ENCODE assay signal across 18 cellular contexts in the genomic region with DNA sequence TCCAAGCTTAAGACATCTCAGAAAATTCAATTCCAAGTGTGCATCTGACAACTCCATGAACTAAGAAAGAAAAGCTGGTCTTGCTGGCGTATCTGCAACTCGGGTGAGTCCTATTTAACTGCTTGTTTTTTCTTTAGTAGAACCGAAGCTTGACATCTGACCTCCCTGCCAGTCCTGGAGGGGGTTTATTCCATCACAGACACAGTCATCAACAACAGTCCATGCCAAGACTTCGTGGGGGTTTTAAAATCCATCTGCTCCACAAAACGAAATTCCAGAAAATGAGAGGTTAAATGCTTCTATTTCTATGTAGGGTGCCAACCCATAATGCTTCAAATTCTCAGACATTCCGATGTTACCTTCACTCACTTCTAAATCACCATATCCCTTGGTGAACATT.
DNase-seq lines count a peak whose midpoint lies in the region; ATAC-seq and TF ChIP-seq lines count a peak whose summit lies in the region.
"Had no signal": no experiment of that assay in that cellular context is flagged by ENCODE, and none has a peak within 500 bp of the region (broad histone marks: within the 10 kb centered on the region; RNA-seq: fewer than 3 reads in every experiment).

No MANE protein-coding gene starts in this region.

- DNase-seq in stimulated activated naive CD8-positive, alpha-beta T cell treated with anti-CD3 and anti-CD28 coated beads, Interleukin-15, amount 100 ng/mL, for 72 hours: no peak
- DNase-seq in T-helper 17 cell (no peak), immature natural killer cell (no peak), GM23338 (ENCODE audit: low spot score) (no peak), GM19240 (ENCODE audit: insufficient read length, low spot score) (no peak)
- DNase-seq: Caco-2, DMS 273 treated with DMSO at 0.1 percent for 48 hours, DMS79 treated with DMSO at 0.1 percent for 48 hours, NCI-H1105 treated with DMSO at 0.1 percent for 48 hours, NCI-H2081 treated with DMSO at 0.1 percent for 48 hours, NCI-H446 treated with DMSO at 0.1 percent for 48 hours, NCI-H526 treated with DMSO at 0.1 percent for 48 hours had no signal

- TF ChIP-seq CTCF in GM23338 (conservative IDR thresholded peaks at IDR 0.05; ENCODE audit: low read depth in 2 of 2): no peak

- H3K9me3 ChIP-seq in T-helper 17 cell (ENCODE audit: control insufficient read depth, low read length, poor library complexity, severe bottlenecking): no peaks in the 10 kb centered on the region
- H3K9me3 ChIP-seq: Caco-2, SJCRH30 had no signal

- H3K79me2 ChIP-seq in GM23338 (replicated peaks; ENCODE audit: insufficient read depth): no peaks in the 10 kb centered on the region

- H3K27ac ChIP-seq in GM23338 (ENCODE audit: low read depth): no peak overlapping the region
- H3K27ac ChIP-seq: C4-2B, SJCRH30 had no signal

- no peaks in the 10 kb centered on the region for H4K20me1 ChIP-seq in GM23338 (replicated peaks; ENCODE audit: insufficient read depth)

- no peaks in the 10 kb centered on the region for H3K27me3 ChIP-seq in GM23338 (ENCODE audit: insufficient read depth)
- H3K27me3 ChIP-seq: SJCRH30 had no signal

- no peaks in the 10 kb centered on the region for H3K36me3 ChIP-seq in GM23338 (ENCODE audit: insufficient read depth)
- H3K36me3 ChIP-seq: SJCRH30 had no signal

- no peaks in the 10 kb centered on the region for H3K9me3 Mint-ChIP-seq in stimulated activated naive CD8-positive, alpha-beta T cell treated with anti-CD3 and anti-CD28 coated beads, Interleukin-15, Interleukin-2, amounts not matched to agents 100 ng/mL and 50 ng/mL, for 24 hours
- H3K9me3 Mint-ChIP-seq in stimulated activated naive CD8-positive, alpha-beta T cell treated with anti-CD3 and anti-CD28 coated beads, Interleukin-15, amount 100 ng/mL, for 72 hours: no peaks in the 10 kb centered on the region
- no peaks in the 10 kb centered on the region for H3K9me3 Mint-ChIP-seq in immature natural killer cell
- H3K9me3 Mint-ChIP-seq in GM23338: no peaks in the 10 kb centered on the region
- H3K9me3 Mint-ChIP-seq: IgD-negative memory B cell had no signal

- peaks cover 22% of the 10 kb centered on the region for H3K36me3 Mint-ChIP-seq in stimulated activated naive CD8-positive, alpha-beta T cell treated with anti-CD3 and anti-CD28 coated beads, Interleukin-15, Interleukin-2, amounts not matched to agents 100 ng/mL and 50 ng/mL, for 24 hours (ENCODE audit: low read depth)
- H3K36me3 Mint-ChIP-seq in T-helper 17 cell (ENCODE audit: low read depth) (peaks cover 16% of the 10 kb centered on the region), immature natural killer cell (peaks cover 21 to 40% (median 26%) of the 10 kb centered on the region in 3 donors), GM23338 (ENCODE audit: low read depth) (no peaks in the 10 kb centered on the region)
- H3K36me3 Mint-ChIP-seq: IgD-negative memory B cell had no signal

- peaks cover 8% of the 10 kb centered on the region for H3K4me1 ChIP-seq in GM23338 (ENCODE audit: insufficient read depth)
- H3K4me1 ChIP-seq: Caco-2, SJCRH30 had no signal

- peak overlapping the region; percentile 12 for H3K27ac Mint-ChIP-seq in stimulated activated naive CD8-positive, alpha-beta T cell treated with anti-CD3 and anti-CD28 coated beads, Interleukin-15, Interleukin-2, amounts not matched to agents 100 ng/mL and 50 ng/mL, for 24 hours
- H3K27ac Mint-ChIP-seq in stimulated activated naive CD8-positive, alpha-beta T cell treated with anti-CD3 and anti-CD28 coated beads, Interleukin-15, amount 100 ng/mL, for 72 hours: no peak overlapping the region
- H3K27ac Mint-ChIP-seq in T-helper 17 cell (peak overlapping the region; percentile 72), immature natural killer cell (peak overlapping the region in 5 of 6 donors; percentile 12 to 87 (median 63)), GM23338 (no peak overlapping the region)
- H3K27ac Mint-ChIP-seq: IgD-negative memory B cell had no signal

- no peak overlapping the region for H3K4me2 ChIP-seq in GM23338

- H3F3A ChIP-seq in GM23338 (replicated peaks; ENCODE audit: low read depth): no peaks in the 10 kb centered on the region

- no peaks in the 10 kb centered on the region for H3K27me3 Mint-ChIP-seq in stimulated activated naive CD8-positive, alpha-beta T cell treated with anti-CD3 and anti-CD28 coated beads, Interleukin-15, Interleukin-2, amounts not matched to agents 100 ng/mL and 50 ng/mL, for 24 hours
- H3K27me3 Mint-ChIP-seq in stimulated activated naive CD8-positive, alpha-beta T cell treated with anti-CD3 and anti-CD28 coated beads, Interleukin-15, amount 100 ng/mL, for 72 hours: no peaks in the 10 kb centered on the region
- H3K27me3 Mint-ChIP-seq in T-helper 17 cell: no peaks in the 10 kb centered on the region
- no peaks in the 10 kb centered on the region for H3K27me3 Mint-ChIP-seq in immature natural killer cell (ENCODE audit: low read depth in 3 of 3)
- H3K27me3 Mint-ChIP-seq in GM23338 (ENCODE audit: insufficient read depth, low read depth, poor library complexity): peaks cover 1% of the 10 kb centered on the region
- H3K27me3 Mint-ChIP-seq: IgD-negative memory B cell had no signal

- no peak overlapping the region for H3K4me3 Mint-ChIP-seq in stimulated activated naive CD8-positive, alpha-beta T cell treated with anti-CD3 and anti-CD28 coated beads, Interleukin-15, Interleukin-2, amounts not matched to agents 100 ng/mL and 50 ng/mL, for 24 hours
- no peak overlapping the region for H3K4me3 Mint-ChIP-seq in stimulated activated naive CD8-positive, alpha-beta T cell treated with anti-CD3 and anti-CD28 coated beads, Interleukin-15, amount 100 ng/mL, for 72 hours
- H3K4me3 Mint-ChIP-seq in T-helper 17 cell (no peak overlapping the region), immature natural killer cell (peak overlapping the region in 1 of 5 donors; percentile 51), GM23338 (no peak overlapping the region)
- H3K4me3 Mint-ChIP-seq: IgD-negative memory B cell had no signal

- peaks cover 76% of the 10 kb centered on the region for H3K4me1 Mint-ChIP-seq in stimulated activated naive CD8-positive, alpha-beta T cell treated with anti-CD3 and anti-CD28 coated beads, Interleukin-15, Interleukin-2, amounts not matched to agents 100 ng/mL and 50 ng/mL, for 24 hours (ENCODE audit: low read depth)
- peaks cover 70% of the 10 kb centered on the region for H3K4me1 Mint-ChIP-seq in stimulated activated naive CD8-positive, alpha-beta T cell treated with anti-CD3 and anti-CD28 coated beads, Interleukin-15, amount 100 ng/mL, for 72 hours
- H3K4me1 Mint-ChIP-seq in T-helper 17 cell (peaks cover 45% of the 10 kb centered on the region), immature natural killer cell (peaks cover 50 to 81% of the 10 kb centered on the region in 2 donors), GM23338 (peaks cover 16% of the 10 kb centered on the region)
- H3K4me1 Mint-ChIP-seq: IgD-negative memory B cell had no signal

- no peak for ATAC-seq in stimulated activated naive CD8-positive, alpha-beta T cell treated with anti-CD3 and anti-CD28 coated beads, Interleukin-15, amount 100 ng/mL, for 72 hours
- no peak for ATAC-seq in T-helper 17 cell
- no peak for ATAC-seq in GM23338
- ATAC-seq in HG02798 (IDR thresholded peaks at IDR 0.05; ENCODE audit: poor library complexity, unreplicated experiment): no peak
- ATAC-seq: HCT116 had no signal

- no peaks in the 10 kb centered on the region; the same call in 1 of the 2 replicates for H3K9me2 ChIP-seq in GM23338 (ENCODE audit: insufficient read depth)

- no peak overlapping the region for H2AFZ ChIP-seq in GM23338

- H3K4me3 ChIP-seq in GM23338: no peak overlapping the region
- H3K4me3 ChIP-seq: SJCRH30 had no signal

TF ChIP-seq in GM23338, 12 proteins besides CTCF, POLR2A, EP300 and RAD21:
- TF ChIP-seq, protein P1, sequence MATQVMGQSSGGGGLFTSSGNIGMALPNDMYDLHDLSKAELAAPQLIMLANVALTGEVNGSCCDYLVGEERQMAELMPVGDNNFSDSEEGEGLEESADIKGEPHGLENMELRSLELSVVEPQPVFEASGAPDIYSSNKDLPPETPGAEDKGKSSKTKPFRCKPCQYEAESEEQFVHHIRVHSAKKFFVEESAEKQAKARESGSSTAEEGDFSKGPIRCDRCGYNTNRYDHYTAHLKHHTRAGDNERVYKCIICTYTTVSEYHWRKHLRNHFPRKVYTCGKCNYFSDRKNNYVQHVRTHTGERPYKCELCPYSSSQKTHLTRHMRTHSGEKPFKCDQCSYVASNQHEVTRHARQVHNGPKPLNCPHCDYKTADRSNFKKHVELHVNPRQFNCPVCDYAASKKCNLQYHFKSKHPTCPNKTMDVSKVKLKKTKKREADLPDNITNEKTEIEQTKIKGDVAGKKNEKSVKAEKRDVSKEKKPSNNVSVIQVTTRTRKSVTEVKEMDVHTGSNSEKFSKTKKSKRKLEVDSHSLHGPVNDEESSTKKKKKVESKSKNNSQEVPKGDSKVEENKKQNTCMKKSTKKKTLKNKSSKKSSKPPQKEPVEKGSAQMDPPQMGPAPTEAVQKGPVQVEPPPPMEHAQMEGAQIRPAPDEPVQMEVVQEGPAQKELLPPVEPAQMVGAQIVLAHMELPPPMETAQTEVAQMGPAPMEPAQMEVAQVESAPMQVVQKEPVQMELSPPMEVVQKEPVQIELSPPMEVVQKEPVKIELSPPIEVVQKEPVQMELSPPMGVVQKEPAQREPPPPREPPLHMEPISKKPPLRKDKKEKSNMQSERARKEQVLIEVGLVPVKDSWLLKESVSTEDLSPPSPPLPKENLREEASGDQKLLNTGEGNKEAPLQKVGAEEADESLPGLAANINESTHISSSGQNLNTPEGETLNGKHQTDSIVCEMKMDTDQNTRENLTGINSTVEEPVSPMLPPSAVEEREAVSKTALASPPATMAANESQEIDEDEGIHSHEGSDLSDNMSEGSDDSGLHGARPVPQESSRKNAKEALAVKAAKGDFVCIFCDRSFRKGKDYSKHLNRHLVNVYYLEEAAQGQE (IDR thresholded peaks at IDR 0.05; ENCODE audit: unreplicated experiment): no peak
- no peak for TF ChIP-seq ZNF331 (CRISPR knock-in tag; IDR thresholded peaks at IDR 0.05; ENCODE audit: low read depth)

Comparison
In these comparisons a context has a peak if more than half of its experiments do, and no peak if none do; other contexts are left out.
1. H3K27ac Mint-ChIP-seq: peak in stimulated activated naive CD8-positive, alpha-beta T cell treated with anti-CD3 and anti-CD28 coated beads, Interleukin-15, Interleukin-2, amounts not matched to agents 100 ng/mL and 50 ng/mL, for 24 hours (single experiment), T-helper 17 cell (single experiment) and immature natural killer cell (5 of 6); none in stimulated activated naive CD8-positive, alpha-beta T cell treated with anti-CD3 and anti-CD28 coated beads, Interleukin-15, amount 100 ng/mL, for 72 hours (0 of 2) and GM23338 (single experiment).